ENCODE assay signal across 35 cellular contexts in the genomic region with DNA sequence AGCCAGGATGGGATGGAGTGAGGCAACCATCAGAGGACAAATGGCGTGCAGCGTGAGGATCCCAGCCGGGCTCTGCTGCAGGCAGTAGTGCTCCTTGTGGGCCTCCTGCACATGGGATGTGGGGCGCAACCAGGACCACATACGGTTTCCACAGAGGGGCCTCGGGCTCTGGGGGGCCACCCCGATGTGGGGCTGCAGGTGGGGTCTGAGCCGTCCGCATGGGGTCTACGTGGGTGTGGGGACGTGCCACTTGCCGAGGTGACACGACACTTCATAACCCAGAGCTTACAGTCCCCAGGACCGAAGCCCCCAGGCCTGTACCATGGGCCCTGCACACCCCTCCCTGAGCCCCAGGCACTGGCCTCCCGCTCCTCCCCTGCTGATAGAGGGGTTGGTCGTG. TPM values are rescaled to one million over a fixed set of nuclear protein-coding genes. Genes with fewer than 3 reads are reported as not detected.
"Had no signal": no experiment of that assay in that cellular context is flagged by ENCODE, and none has a peak within 500 bp of the region (broad histone marks: within the 10 kb centered on the region; RNA-seq: fewer than 3 reads in every experiment).

No MANE protein-coding gene starts in this region.

- H3K36me3 ChIP-seq: cardiac muscle cell, Peyer's patch, WERI-Rb-1 had no signal

- DNase-seq: activated CD4-positive, alpha-beta memory T cell treated with anti-CD3 and anti-CD28 coated beads, Interleukin-2, amount 10 ng/mL, durations not matched to agents 7 days and 5 days; activated CD4-positive, alpha-beta T cell treated with anti-CD3 and anti-CD28 coated beads for 1 hour; activated CD4-positive, alpha-beta T cell treated with anti-CD3 and anti-CD28 coated beads for 48 hours; activated CD4-positive, CD25-positive, alpha-beta regulatory T cell; activated CD8-positive, alpha-beta memory T cell treated with anti-CD3 and anti-CD28 coated beads for 24 hours; activated CD8-positive, alpha-beta memory T cell treated with anti-CD3 and anti-CD28 coated beads, Interleukin-2, amount 10 ng/mL, durations not matched to agents 7 days and 5 days; activated CD8-positive, alpha-beta memory T cell treated with anti-CD3 and anti-CD28 coated beads, Interleukin-2, amount 50 U/mL, for 48 hours; activated effector memory CD4-positive, alpha-beta T cell treated with Interleukin-2 at 50 U/mL for 16 hours; activated naive CD4-positive, alpha-beta T cell treated with anti-CD3 and anti-CD28 coated beads, Interleukin-2, amount 10 ng/mL, durations not matched to agents 7 days and 5 days; activated naive CD8-positive, alpha-beta T cell treated with anti-CD3 and anti-CD28 coated beads, Interleukin-2, amount 50 U/mL, for 24 hours; activated T-cell treated with anti-CD3 and anti-CD28 coated beads, Interleukin-2, amount 50 U/mL, for 48 hours; anterior cingulate cortex; NCI-H1092 treated with DMSO at 0.1 percent for 48 hours; NCI-H1417; NCI-H187 treated with DMSO at 0.1 percent for 48 hours; NCI-H2081; NCI-H2171 treated with DMSO at 0.1 percent for 48 hours; NCI-H226; NCI-H446 treated with DMSO at 0.1 percent for 48 hours; NCI-H524 treated with DMSO at 0.1 percent for 48 hours; NK-92 treated with Interleukin-12 subunit alpha and Interleukin-12 subunit beta, amount 100 ng/mL, for 24 hours; PC-3; Peyer's patch; RPMI8226; SIG-M5; T1000; WERI-Rb-1 had no signal

- H3K4me3 ChIP-seq: cardiac muscle cell, K562, Peyer's patch had no signal

- ATAC-seq: activated CD8-positive, alpha-beta memory T cell treated with anti-CD3 and anti-CD28 coated beads, Interleukin-2, amount 10 ng/mL, durations not matched to agents 7 days and 5 days; activated naive CD8-positive, alpha-beta T cell treated with anti-CD3 and anti-CD28 coated beads, Interleukin-2, amount 50 U/mL, for 24 hours; K562; PC-3 had no signal

- H3K27ac Mint-ChIP-seq: activated CD4-positive, alpha-beta memory T cell treated with anti-CD3 and anti-CD28 coated beads, Interleukin-2, amount 10 ng/mL, durations not matched to agents 7 days and 5 days; activated CD8-positive, alpha-beta memory T cell treated with anti-CD3 and anti-CD28 coated beads, Interleukin-2, amount 10 ng/mL, durations not matched to agents 7 days and 5 days; activated naive CD4-positive, alpha-beta T cell treated with anti-CD3 and anti-CD28 coated beads, Interleukin-2, amount 10 ng/mL, durations not matched to agents 7 days and 5 days; activated naive CD8-positive, alpha-beta T cell; activated naive CD8-positive, alpha-beta T cell treated with anti-CD3 and anti-CD28 coated beads, Interleukin-2, amount 50 U/mL, for 24 hours had no signal

- FAIRE-seq: K562 had no signal

- H3K4me3 Mint-ChIP-seq: activated CD4-positive, alpha-beta memory T cell treated with anti-CD3 and anti-CD28 coated beads, Interleukin-2, amount 10 ng/mL, durations not matched to agents 7 days and 5 days; activated CD8-positive, alpha-beta memory T cell treated with anti-CD3 and anti-CD28 coated beads, Interleukin-2, amount 10 ng/mL, durations not matched to agents 7 days and 5 days; activated naive CD4-positive, alpha-beta T cell treated with anti-CD3 and anti-CD28 coated beads, Interleukin-2, amount 10 ng/mL, durations not matched to agents 7 days and 5 days; activated naive CD8-positive, alpha-beta T cell; activated naive CD8-positive, alpha-beta T cell treated with anti-CD3 and anti-CD28 coated beads, Interleukin-2, amount 50 U/mL, for 24 hours; central memory CD8-positive, alpha-beta T cell had no signal

- H3K9me3 ChIP-seq: Peyer's patch had no signal

- H3K4me1 ChIP-seq: Peyer's patch had no signal

- H3K27me3 ChIP-seq: Peyer's patch had no signal

- H3K9me3 Mint-ChIP-seq: activated CD4-positive, alpha-beta memory T cell treated with anti-CD3 and anti-CD28 coated beads, Interleukin-2, amount 10 ng/mL, durations not matched to agents 7 days and 5 days; activated naive CD4-positive, alpha-beta T cell treated with anti-CD3 and anti-CD28 coated beads, Interleukin-2, amount 10 ng/mL, durations not matched to agents 7 days and 5 days; activated naive CD8-positive, alpha-beta T cell treated with anti-CD3 and anti-CD28 coated beads, Interleukin-2, amount 50 U/mL, for 24 hours; central memory CD8-positive, alpha-beta T cell had no signal

- H3K27ac ChIP-seq: cardiac muscle cell, Peyer's patch, WERI-Rb-1 had no signal

- H3K36me3 Mint-ChIP-seq: activated CD8-positive, alpha-beta memory T cell treated with anti-CD3 and anti-CD28 coated beads, Interleukin-2, amount 10 ng/mL, durations not matched to agents 7 days and 5 days; activated naive CD4-positive, alpha-beta T cell treated with anti-CD3 and anti-CD28 coated beads, Interleukin-2, amount 10 ng/mL, durations not matched to agents 7 days and 5 days; activated naive CD8-positive, alpha-beta T cell had no signal

RNA-seq across cellular contexts. Expression of gene TTLL8, which starts 10.8 kb away (rescaled TPM):
- total RNA-seq: activated CD4-positive, alpha-beta memory T cell treated with anti-CD3 and anti-CD28 coated beads, Interleukin-2, amount 10 ng/mL, durations not matched to agents 7 days and 5 days; activated CD8-positive, alpha-beta memory T cell treated with anti-CD3 and anti-CD28 coated beads, Interleukin-2, amount 10 ng/mL, durations not matched to agents 7 days and 5 days; cardiac muscle cell; K562; M059J; PC-3; Peyer's patch; SK-MEL-5; T-helper 1 cell treated with Interleukin-12 subunit alpha and Interleukin-12 subunit beta and Interleukin-4 antibody, amounts not matched to agents 30 ng/mL and 1 ng/mL, for 36 hours; T-helper 2 cell treated with Interferon-gamma antibody and Interleukin-4, amounts not matched to agents 100 ng/mL and 5 ng/mL, for 36 hours had no signal
- polyA plus RNA-seq: cardiac muscle cell, K562 had no signal

RNA-seq across cellular contexts. Expression of gene IL17REL, which starts 34.8 kb away (rescaled TPM):
- total RNA-seq: activated CD4-positive, alpha-beta memory T cell treated with anti-CD3 and anti-CD28 coated beads, Interleukin-2, amount 10 ng/mL, durations not matched to agents 7 days and 5 days; M059J; SK-MEL-5; T-helper 1 cell treated with Interleukin-12 subunit alpha and Interleukin-12 subunit beta and Interleukin-4 antibody, amounts not matched to agents 30 ng/mL and 1 ng/mL, for 36 hours; T-helper 2 cell treated with Interferon-gamma antibody and Interleukin-4, amounts not matched to agents 100 ng/mL and 5 ng/mL, for 36 hours had no signal
- polyA plus RNA-seq: cardiac muscle cell had no signal

RNA-seq across cellular contexts. Expression of gene MLC1, which starts 37.9 kb away (rescaled TPM):
- total RNA-seq: Peyer's patch, SK-MEL-5 had no signal

RNA-seq across cellular contexts. Expression of gene MOV10L1, which starts 42.5 kb away (rescaled TPM):
- total RNA-seq: activated CD4-positive, alpha-beta memory T cell treated with anti-CD3 and anti-CD28 coated beads, Interleukin-2, amount 10 ng/mL, durations not matched to agents 7 days and 5 days; cardiac muscle cell; T-helper 1 cell treated with Interleukin-12 subunit alpha and Interleukin-12 subunit beta and Interleukin-4 antibody, amounts not matched to agents 30 ng/mL and 1 ng/mL, for 36 hours; T-helper 2 cell treated with Interferon-gamma antibody and Interleukin-4, amounts not matched to agents 100 ng/mL and 5 ng/mL, for 36 hours had no signal
